29 cellular contexts compared by ENCODE assay signal in the genomic region with DNA sequence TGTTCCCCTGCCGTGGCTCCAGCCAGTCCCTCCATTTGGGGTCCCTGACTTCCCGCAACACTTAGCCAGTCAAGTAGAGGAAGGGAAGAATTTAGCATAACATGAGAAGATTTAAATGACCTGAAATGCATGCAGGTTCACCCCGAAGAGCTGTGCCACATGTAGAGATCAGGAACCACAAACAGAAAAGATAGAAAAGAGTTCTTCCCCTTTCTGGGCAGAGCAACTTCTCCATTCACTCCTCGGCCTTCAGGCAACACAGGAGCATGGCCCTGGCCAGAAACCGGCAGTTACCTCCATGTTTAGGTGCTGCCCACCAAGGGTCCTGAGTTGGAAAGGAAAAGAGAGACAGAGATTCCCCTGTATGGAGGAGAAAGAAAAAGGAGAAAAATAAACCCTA. TPM values are rescaled to one million over a fixed set of nuclear protein-coding genes. Genes with fewer than 3 reads are reported as not detected.
"Had no signal": no experiment of that assay in that cellular context is flagged by ENCODE, and none has a peak within 500 bp of the region (broad histone marks: within the 10 kb centered on the region; RNA-seq: fewer than 3 reads in every experiment).

No MANE protein-coding gene starts in this region.

- DNase-seq: activated CD4-positive, alpha-beta memory T cell treated with anti-CD3 and anti-CD28 coated beads, Interleukin-2, amount 10 ng/mL, durations not matched to agents 7 days and 5 days; activated CD4-positive, alpha-beta T cell treated with anti-CD3 and anti-CD28 coated beads for 36 hours; activated CD4-positive, alpha-beta T cell treated with anti-CD3 and anti-CD28 coated beads, Interleukin-2, amount 50 U/mL, for 1 hour; activated gamma-delta T cell treated with Interleukin-2 at 50 U/mL for 16 hours; activated naive CD4-positive, alpha-beta T cell treated with anti-CD3 and anti-CD28 coated beads, Interleukin-2, amount 10 ng/mL, durations not matched to agents 7 days and 5 days; activated naive CD8-positive, alpha-beta T cell treated with anti-CD3 and anti-CD28 coated beads for 36 hours; activated T-cell treated with anti-CD3 and anti-CD28 coated beads, Interleukin-2, amount 50 U/mL, for 72 hours; central memory CD4-positive, alpha-beta T cell; IMR-90; KG1; NCI-H1092 treated with DMSO at 0.1 percent for 48 hours; NCI-H1417 treated with DMSO at 0.1 percent for 48 hours; NCI-H1694; NCI-H2029; NCI-H345; NCI-H510A; NCI-H69; NK-92 treated with Interleukin-12 subunit alpha and Interleukin-12 subunit beta, amount 100 ng/mL, for 24 hours; SHP77; T-cell had no signal

- H3K36me3 Mint-ChIP-seq: activated naive CD4-positive, alpha-beta T cell treated with anti-CD3 and anti-CD28 coated beads, Interleukin-2, amount 10 ng/mL, durations not matched to agents 7 days and 5 days; activated naive CD8-positive, alpha-beta T cell treated with anti-CD3 and anti-CD28 coated beads for 36 hours; T-cell had no signal

- H3K9me3 Mint-ChIP-seq: activated CD4-positive, alpha-beta memory T cell treated with anti-CD3 and anti-CD28 coated beads, Interleukin-2, amount 10 ng/mL, durations not matched to agents 7 days and 5 days; activated T-cell treated with anti-CD3 and anti-CD28 coated beads, Interleukin-2, amount 50 U/mL, for 72 hours had no signal

- H3K27me3 ChIP-seq: SJSA1 had no signal

- ATAC-seq: activated CD4-positive, alpha-beta T cell treated with anti-CD3 and anti-CD28 coated beads for 36 hours; activated T-cell treated with anti-CD3 and anti-CD28 coated beads, Interleukin-2, amount 50 U/mL, for 72 hours; SK-N-SH treated with all-trans-retinoic acid at 6 μM for 48 hours; T-cell had no signal

- H3K4me1 Mint-ChIP-seq: activated CD4-positive, alpha-beta memory T cell treated with anti-CD3 and anti-CD28 coated beads, Interleukin-2, amount 10 ng/mL, durations not matched to agents 7 days and 5 days; activated CD4-positive, alpha-beta T cell treated with anti-CD3 and anti-CD28 coated beads for 36 hours; activated naive CD4-positive, alpha-beta T cell treated with anti-CD3 and anti-CD28 coated beads, Interleukin-2, amount 10 ng/mL, durations not matched to agents 7 days and 5 days; activated naive CD8-positive, alpha-beta T cell treated with anti-CD3 and anti-CD28 coated beads for 36 hours; T-cell had no signal

- H3K4me3 Mint-ChIP-seq: activated CD4-positive, alpha-beta memory T cell treated with anti-CD3 and anti-CD28 coated beads, Interleukin-2, amount 10 ng/mL, durations not matched to agents 7 days and 5 days; activated CD4-positive, alpha-beta T cell treated with anti-CD3 and anti-CD28 coated beads for 36 hours; activated naive CD4-positive, alpha-beta T cell treated with anti-CD3 and anti-CD28 coated beads, Interleukin-2, amount 10 ng/mL, durations not matched to agents 7 days and 5 days; activated naive CD8-positive, alpha-beta T cell treated with anti-CD3 and anti-CD28 coated beads for 36 hours; activated T-cell treated with anti-CD3 and anti-CD28 coated beads, Interleukin-2, amount 50 U/mL, for 72 hours; T-cell had no signal

- H3K4me3 ChIP-seq: coronary artery, SJSA1 had no signal

- H3K27ac ChIP-seq: coronary artery, SJSA1, VCaP had no signal

- H3K36me3 ChIP-seq: SJSA1 had no signal

- H3K4me1 ChIP-seq: SJSA1 had no signal

- H3K9me3 ChIP-seq: SJSA1 had no signal

- H3K27ac Mint-ChIP-seq: activated CD4-positive, alpha-beta memory T cell treated with anti-CD3 and anti-CD28 coated beads, Interleukin-2, amount 10 ng/mL, durations not matched to agents 7 days and 5 days; activated CD4-positive, alpha-beta T cell treated with anti-CD3 and anti-CD28 coated beads for 36 hours; activated naive CD4-positive, alpha-beta T cell treated with anti-CD3 and anti-CD28 coated beads, Interleukin-2, amount 10 ng/mL, durations not matched to agents 7 days and 5 days; activated naive CD8-positive, alpha-beta T cell treated with anti-CD3 and anti-CD28 coated beads for 36 hours; activated T-cell treated with anti-CD3 and anti-CD28 coated beads, Interleukin-2, amount 50 U/mL, for 72 hours; activated T-helper 2 cell treated with anti-CD3 and anti-CD28 coated beads, Interferon-gamma antibody, Interleukin-2, Interleukin-4, amounts not matched to agents 10 μg/mL and 5 μg/mL and 100 μg/mL, durations not matched to agents 14 hours and 24 hours and 36 hours; T-cell had no signal

- H3K27me3 Mint-ChIP-seq: activated CD4-positive, alpha-beta memory T cell treated with anti-CD3 and anti-CD28 coated beads, Interleukin-2, amount 10 ng/mL, durations not matched to agents 7 days and 5 days; activated CD4-positive, alpha-beta T cell treated with anti-CD3 and anti-CD28 coated beads for 36 hours; activated naive CD4-positive, alpha-beta T cell treated with anti-CD3 and anti-CD28 coated beads, Interleukin-2, amount 10 ng/mL, durations not matched to agents 7 days and 5 days; activated naive CD8-positive, alpha-beta T cell treated with anti-CD3 and anti-CD28 coated beads for 36 hours had no signal

RNA-seq across cellular contexts. Expression of a gene that starts 5.2 kb away (rescaled TPM):
- total RNA-seq: activated CD4-positive, alpha-beta memory T cell treated with anti-CD3 and anti-CD28 coated beads, Interleukin-2, amount 10 ng/mL, durations not matched to agents 7 days and 5 days; activated CD4-positive, alpha-beta T cell treated with anti-CD3 and anti-CD28 coated beads for 36 hours; activated CD8-positive, alpha-beta memory T cell treated with anti-CD3 and anti-CD28 coated beads for 36 hours; activated naive CD8-positive, alpha-beta T cell treated with anti-CD3 and anti-CD28 coated beads for 36 hours; activated T-cell treated with anti-CD3 and anti-CD28 coated beads, Interleukin-2, amount 50 U/mL, for 72 hours; activated T-helper 2 cell treated with anti-CD3 and anti-CD28 coated beads, Interferon-gamma antibody, Interleukin-2, Interleukin-4, amounts not matched to agents 10 μg/mL and 5 μg/mL and 100 μg/mL, durations not matched to agents 14 hours and 24 hours and 36 hours; chondrocyte; IMR-90; MCF 10A; SJSA1; T-cell; T-helper 2 cell treated with Interferon-gamma antibody and Interleukin-4, amounts not matched to agents 100 ng/mL and 5 ng/mL, for 36 hours had no signal
- polyA plus RNA-seq: IMR-90 had no signal
